Comparison of ENCODE assay signal across 31 cellular contexts in the genomic region with DNA sequence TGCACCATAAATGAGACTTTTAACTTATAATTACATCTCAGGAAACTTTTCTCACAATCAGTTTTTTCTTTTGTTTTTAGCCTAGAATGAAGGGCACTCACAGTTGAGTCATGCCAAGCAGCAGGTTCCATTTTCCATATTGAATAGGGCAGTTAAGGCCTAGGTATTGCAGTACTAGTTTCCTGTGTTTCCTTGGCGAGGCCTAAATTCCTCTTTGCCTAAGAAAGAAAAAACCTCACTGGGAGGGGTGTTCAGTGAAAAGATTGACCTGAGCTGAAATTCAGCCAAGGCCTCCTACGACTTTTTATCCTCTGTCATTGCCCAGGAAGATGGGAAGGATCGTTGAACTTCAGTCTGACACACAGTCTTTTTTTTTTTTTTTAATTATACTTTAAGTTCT.
"Had no signal": no experiment of that assay in that cellular context is flagged by ENCODE, and none has a peak within 500 bp of the region (broad histone marks: within the 10 kb centered on the region; RNA-seq: fewer than 3 reads in every experiment).

No MANE protein-coding gene starts in this region.

- H3K9me3 ChIP-seq: body of pancreas, breast epithelium, MG63, Peyer's patch, SJSA1, SK-N-SH had no signal

- H3K9ac ChIP-seq: SK-N-SH had no signal

- DNase-seq: activated B cell treated with CpG ODN at 0.5 μM for 24 hours; activated CD4-positive, alpha-beta memory T cell treated with anti-CD3 and anti-CD28 coated beads, Interleukin-2, amount 10 ng/mL, durations not matched to agents 7 days and 5 days; activated CD4-positive, alpha-beta T cell treated with anti-CD3 and anti-CD28 coated beads for 4 hours; activated CD4-positive, CD25-positive, alpha-beta regulatory T cell treated with anti-CD3 and anti-CD28 coated beads, Interleukin-2, amount 50 U/mL, for 72 hours; activated gamma-delta T cell; activated naive CD4-positive, alpha-beta T cell treated with Interleukin-2 at 50 U/mL for 16 hours; activated naive CD8-positive, alpha-beta T cell treated with anti-CD3 and anti-CD28 coated beads, Interleukin-2, amount 10 ng/mL, durations not matched to agents 7 days and 5 days; activated T-cell treated with anti-CD3 and anti-CD28 coated beads, Interleukin-2, amount 50 U/mL, for 1 hour; activated T-cell treated with anti-CD3 and anti-CD28 coated beads, Interleukin-2, amount 50 U/mL, for 72 hours; body of pancreas; cerebellar nuclear complex; Kasumi-1; MG63; NCI-H1048; NCI-H1105 treated with DMSO at 0.1 percent for 48 hours; NCI-H1436; NCI-H1694; NCI-H2029; NCI-H345; NCI-H524 treated with DMSO at 0.1 percent for 48 hours; PC-3; Peyer's patch; RPMI8226; SHP77 treated with DMSO at 0.1 percent for 48 hours; SK-N-SH had no signal

- H3K4me1 Mint-ChIP-seq: activated B cell treated with CpG ODN at 0.5 μM for 24 hours; activated CD4-positive, alpha-beta memory T cell treated with anti-CD3 and anti-CD28 coated beads, Interleukin-2, amount 10 ng/mL, durations not matched to agents 7 days and 5 days; activated naive CD4-positive, alpha-beta T cell treated with anti-CD3 and anti-CD28 coated beads, Interleukin-2, amount 50 U/mL, for 24 hours; activated naive CD8-positive, alpha-beta T cell treated with anti-CD3 and anti-CD28 coated beads, Interleukin-2, amount 10 ng/mL, durations not matched to agents 7 days and 5 days; activated T-helper 17 cell treated with anti-CD3 and anti-CD28 coated beads, Interleukin-2, amount 50 U/mL, for 72 hours had no signal

- H3K27me3 ChIP-seq: body of pancreas, breast epithelium, MG63, Peyer's patch, SJSA1 had no signal

- H3K36me3 ChIP-seq: breast epithelium, MG63, Peyer's patch, SJSA1 had no signal

- H3K27me3 Mint-ChIP-seq: activated B cell treated with CpG ODN at 0.5 μM for 24 hours; activated CD4-positive, alpha-beta memory T cell treated with anti-CD3 and anti-CD28 coated beads, Interleukin-2, amount 10 ng/mL, durations not matched to agents 7 days and 5 days; activated naive CD4-positive, alpha-beta T cell treated with anti-CD3 and anti-CD28 coated beads, Interleukin-2, amount 50 U/mL, for 24 hours; activated T-helper 17 cell treated with anti-CD3 and anti-CD28 coated beads, Interleukin-2, amount 50 U/mL, for 72 hours had no signal

- H3K27ac ChIP-seq: body of pancreas, breast epithelium, Peyer's patch, SJSA1 had no signal

- H3K36me3 Mint-ChIP-seq: activated naive CD4-positive, alpha-beta T cell treated with anti-CD3 and anti-CD28 coated beads, Interleukin-2, amount 50 U/mL, for 24 hours; activated naive CD8-positive, alpha-beta T cell treated with anti-CD3 and anti-CD28 coated beads, Interleukin-2, amount 10 ng/mL, durations not matched to agents 7 days and 5 days had no signal

- ATAC-seq: activated T-cell treated with anti-CD3 and anti-CD28 coated beads, Interleukin-2, amount 50 U/mL, for 72 hours; activated T-helper 17 cell treated with anti-CD3 and anti-CD28 coated beads, Interleukin-2, amount 50 U/mL, for 72 hours; body of pancreas; PC-3 had no signal

- H3K4me3 Mint-ChIP-seq: activated B cell treated with CpG ODN at 0.5 μM for 24 hours; activated CD4-positive, alpha-beta memory T cell treated with anti-CD3 and anti-CD28 coated beads, Interleukin-2, amount 10 ng/mL, durations not matched to agents 7 days and 5 days; activated naive CD4-positive, alpha-beta T cell treated with anti-CD3 and anti-CD28 coated beads, Interleukin-2, amount 50 U/mL, for 24 hours; activated naive CD8-positive, alpha-beta T cell treated with anti-CD3 and anti-CD28 coated beads, Interleukin-2, amount 10 ng/mL, durations not matched to agents 7 days and 5 days; activated T-cell treated with anti-CD3 and anti-CD28 coated beads, Interleukin-2, amount 50 U/mL, for 72 hours; activated T-helper 17 cell treated with anti-CD3 and anti-CD28 coated beads, Interleukin-2, amount 50 U/mL, for 72 hours; T-helper 1 cell treated with Interleukin-12 subunit alpha and Interleukin-12 subunit beta and Interleukin-4 antibody, amounts not matched to agents 30 μg/mL and 1 μg/mL, for 36 hours; T-helper 2 cell treated with Interferon-gamma antibody and Interleukin-4, amounts not matched to agents 5 μg/mL and 100 μg/mL, for 36 hours had no signal

- H3K9me3 Mint-ChIP-seq: activated B cell treated with CpG ODN at 0.5 μM for 24 hours; activated CD4-positive, alpha-beta memory T cell treated with anti-CD3 and anti-CD28 coated beads, Interleukin-2, amount 10 ng/mL, durations not matched to agents 7 days and 5 days; activated naive CD4-positive, alpha-beta T cell treated with anti-CD3 and anti-CD28 coated beads, Interleukin-2, amount 50 U/mL, for 24 hours; activated naive CD8-positive, alpha-beta T cell treated with anti-CD3 and anti-CD28 coated beads, Interleukin-2, amount 10 ng/mL, durations not matched to agents 7 days and 5 days; activated T-cell treated with anti-CD3 and anti-CD28 coated beads, Interleukin-2, amount 50 U/mL, for 72 hours; activated T-helper 17 cell treated with anti-CD3 and anti-CD28 coated beads, Interleukin-2, amount 50 U/mL, for 72 hours; T-helper 1 cell treated with Interleukin-12 subunit alpha and Interleukin-12 subunit beta and Interleukin-4 antibody, amounts not matched to agents 30 μg/mL and 1 μg/mL, for 36 hours; T-helper 2 cell treated with Interferon-gamma antibody and Interleukin-4, amounts not matched to agents 5 μg/mL and 100 μg/mL, for 36 hours had no signal

- H3K4me1 ChIP-seq: body of pancreas, breast epithelium, Peyer's patch, SJSA1 had no signal

- H3K27ac Mint-ChIP-seq: activated B cell treated with CpG ODN at 0.5 μM for 24 hours; activated CD4-positive, alpha-beta memory T cell treated with anti-CD3 and anti-CD28 coated beads, Interleukin-2, amount 10 ng/mL, durations not matched to agents 7 days and 5 days; activated naive CD4-positive, alpha-beta T cell treated with anti-CD3 and anti-CD28 coated beads, Interleukin-2, amount 50 U/mL, for 24 hours; activated naive CD8-positive, alpha-beta T cell treated with anti-CD3 and anti-CD28 coated beads, Interleukin-2, amount 10 ng/mL, durations not matched to agents 7 days and 5 days; activated T-cell treated with anti-CD3 and anti-CD28 coated beads, Interleukin-2, amount 50 U/mL, for 72 hours; activated T-helper 17 cell treated with anti-CD3 and anti-CD28 coated beads, Interleukin-2, amount 50 U/mL, for 72 hours; T-helper 1 cell treated with Interleukin-12 subunit alpha and Interleukin-12 subunit beta and Interleukin-4 antibody, amounts not matched to agents 30 μg/mL and 1 μg/mL, for 36 hours; T-helper 2 cell treated with Interferon-gamma antibody and Interleukin-4, amounts not matched to agents 5 μg/mL and 100 μg/mL, for 36 hours had no signal

- H3K4me3 ChIP-seq: body of pancreas, breast epithelium, MG63, Peyer's patch, SJSA1 had no signal
